ENCODE assay signal across 1 cellular context in the genomic region with DNA sequence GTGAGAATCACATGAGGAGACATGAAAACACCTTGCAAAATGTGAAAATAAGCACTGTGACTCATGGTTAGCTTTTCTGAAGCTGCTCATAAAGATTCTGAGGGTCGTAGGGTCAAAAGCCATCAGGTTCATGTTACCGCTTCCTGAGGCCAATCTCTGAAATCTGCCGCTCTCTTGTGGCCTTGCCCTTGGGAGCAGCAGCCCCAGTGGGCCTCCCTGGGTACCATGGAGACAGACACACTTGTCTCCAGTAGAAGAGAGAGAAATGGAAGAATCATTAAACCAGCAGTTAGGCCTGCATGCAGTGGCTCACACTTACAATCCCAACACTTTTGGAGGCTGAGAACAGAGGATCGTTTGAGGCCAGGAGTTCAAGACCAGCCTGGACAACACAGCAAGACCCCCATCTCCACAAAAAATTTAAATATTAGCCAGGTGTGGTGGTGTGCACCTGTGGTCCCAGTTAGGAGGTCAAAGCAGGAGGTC.
TF ChIP-seq lines count a peak whose summit lies in the region.

No MANE protein-coding gene starts in this region.

TF ChIP-seq in HepG2, 621 proteins besides CTCF, POLR2A, EP300 and RAD21 (continued from another document and continues in another):
- TF ChIP-seq, protein P1, sequence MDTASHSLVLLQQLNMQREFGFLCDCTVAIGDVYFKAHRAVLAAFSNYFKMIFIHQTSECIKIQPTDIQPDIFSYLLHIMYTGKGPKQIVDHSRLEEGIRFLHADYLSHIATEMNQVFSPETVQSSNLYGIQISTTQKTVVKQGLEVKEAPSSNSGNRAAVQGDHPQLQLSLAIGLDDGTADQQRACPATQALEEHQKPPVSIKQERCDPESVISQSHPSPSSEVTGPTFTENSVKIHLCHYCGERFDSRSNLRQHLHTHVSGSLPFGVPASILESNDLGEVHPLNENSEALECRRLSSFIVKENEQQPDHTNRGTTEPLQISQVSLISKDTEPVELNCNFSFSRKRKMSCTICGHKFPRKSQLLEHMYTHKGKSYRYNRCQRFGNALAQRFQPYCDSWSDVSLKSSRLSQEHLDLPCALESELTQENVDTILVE (CRISPR knock-in tag; IDR thresholded peaks at IDR 0.05): no peak; the same call in 1 of the 2 replicates
- peak; percentile 48; the same call in 1 of the 2 replicates for TF ChIP-seq HNF1A (IDR thresholded peaks at IDR 0.05; ENCODE audit: low read depth)
- peak; percentile 79 for TF ChIP-seq HNF1A (CRISPR knock-in tag; IDR thresholded peaks at IDR 0.05; ENCODE audit: borderline replicate concordance)
- TF ChIP-seq ZNF646 (CRISPR knock-in tag; IDR thresholded peaks at IDR 0.05): no peak
- peak; percentile 68 for TF ChIP-seq CEBPG (CRISPR knock-in tag; IDR thresholded peaks at IDR 0.05)
- peak; percentile 65 for TF ChIP-seq SP5 (CRISPR knock-in tag; IDR thresholded peaks at IDR 0.05; ENCODE audit: borderline replicate concordance, low read depth)
- TF ChIP-seq ZNF780A (CRISPR knock-in tag; IDR thresholded peaks at IDR 0.05): no peak
- no peak for TF ChIP-seq AFF4 (CRISPR knock-in tag; IDR thresholded peaks at IDR 0.05)
- peak; percentile 85 for TF ChIP-seq ZBTB34 (CRISPR knock-in tag; IDR thresholded peaks at IDR 0.05)
- TF ChIP-seq SALL2 (CRISPR knock-in tag; IDR thresholded peaks at IDR 0.05): no peak
- TF ChIP-seq SATB2 (CRISPR knock-in tag; IDR thresholded peaks at IDR 0.05): no peak
- no peak for TF ChIP-seq SOX6 (IDR thresholded peaks at IDR 0.05)
- peak; percentile 93 for TF ChIP-seq SOX6 (CRISPR knock-in tag; IDR thresholded peaks at IDR 0.05)
- TF ChIP-seq DDIT3 (CRISPR knock-in tag; IDR thresholded peaks at IDR 0.05): 0 out of 2 replicates have a peak, but pooled peaks have one; percentile 73
- TF ChIP-seq CREM (IDR thresholded peaks at IDR 0.05): peak; percentile 89
- no peak for TF ChIP-seq CREM (CRISPR knock-in tag; IDR thresholded peaks at IDR 0.05)
- TF ChIP-seq, protein P2, sequence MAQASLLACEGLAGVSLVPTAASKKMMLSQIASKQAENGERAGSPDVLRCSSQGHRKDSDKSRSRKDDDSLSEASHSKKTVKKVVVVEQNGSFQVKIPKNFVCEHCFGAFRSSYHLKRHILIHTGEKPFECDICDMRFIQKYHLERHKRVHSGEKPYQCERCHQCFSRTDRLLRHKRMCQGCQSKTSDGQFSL (CRISPR knock-in tag; IDR thresholded peaks at IDR 0.05): no peak
- peak; percentile 50 for TF ChIP-seq MED8 (CRISPR knock-in tag; IDR thresholded peaks at IDR 0.05; ENCODE audit: insufficient replicate concordance)
- TF ChIP-seq, protein P3, sequence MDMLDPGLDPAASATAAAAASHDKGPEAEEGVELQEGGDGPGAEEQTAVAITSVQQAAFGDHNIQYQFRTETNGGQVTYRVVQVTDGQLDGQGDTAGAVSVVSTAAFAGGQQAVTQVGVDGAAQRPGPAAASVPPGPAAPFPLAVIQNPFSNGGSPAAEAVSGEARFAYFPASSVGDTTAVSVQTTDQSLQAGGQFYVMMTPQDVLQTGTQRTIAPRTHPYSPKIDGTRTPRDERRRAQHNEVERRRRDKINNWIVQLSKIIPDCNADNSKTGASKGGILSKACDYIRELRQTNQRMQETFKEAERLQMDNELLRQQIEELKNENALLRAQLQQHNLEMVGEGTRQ (IDR thresholded peaks at IDR 0.05; ENCODE audit: low read depth, low read length): peak; percentile 10; the same call in 1 of the 2 replicates
- TF ChIP-seq, protein P3 (CRISPR knock-in tag; IDR thresholded peaks at IDR 0.05; ENCODE audit: borderline replicate concordance): peak; percentile 37; the same call in 1 of the 2 replicates
- TF ChIP-seq, protein P4, sequence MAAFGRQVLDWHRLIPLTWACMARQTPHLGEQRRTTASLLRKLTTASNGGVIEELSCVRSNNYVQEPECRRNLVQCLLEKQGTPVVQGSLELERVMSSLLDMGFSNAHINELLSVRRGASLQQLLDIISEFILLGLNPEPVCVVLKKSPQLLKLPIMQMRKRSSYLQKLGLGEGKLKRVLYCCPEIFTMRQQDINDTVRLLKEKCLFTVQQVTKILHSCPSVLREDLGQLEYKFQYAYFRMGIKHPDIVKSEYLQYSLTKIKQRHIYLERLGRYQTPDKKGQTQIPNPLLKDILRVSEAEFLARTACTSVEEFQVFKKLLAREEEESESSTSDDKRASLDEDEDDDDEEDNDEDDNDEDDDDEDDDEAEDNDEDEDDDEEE (CRISPR knock-in tag; IDR thresholded peaks at IDR 0.05): no peak
- TF ChIP-seq KAT2B (IDR thresholded peaks at IDR 0.05; ENCODE audit: borderline replicate concordance, low read depth, low read length): no peak
- TF ChIP-seq ZNF225 (CRISPR knock-in tag; IDR thresholded peaks at IDR 0.05): no peak
